1 cellular context compared by ENCODE assay signal in the genomic region with DNA sequence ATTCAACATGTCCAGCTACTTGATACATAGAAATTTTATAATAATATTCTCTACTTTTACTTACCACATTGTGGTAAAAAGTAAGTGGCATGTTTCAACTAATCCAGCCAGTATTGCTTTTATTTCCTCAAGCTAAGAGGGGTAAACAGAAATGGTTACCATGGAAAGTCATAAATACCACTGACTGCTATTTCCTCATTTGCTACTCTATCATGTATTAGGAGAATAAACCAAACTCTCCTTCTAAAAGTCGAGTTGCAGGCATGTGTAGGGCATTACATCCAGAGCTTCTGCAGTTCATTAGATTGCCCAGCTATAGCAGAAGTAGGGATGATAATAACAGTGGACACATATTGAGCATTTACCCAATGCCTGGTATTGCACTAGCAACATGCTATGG.
TF ChIP-seq lines count a peak whose summit lies in the region.

No MANE protein-coding gene starts in this region.

TF ChIP-seq in SK-N-SH treated with all-trans-retinoic acid at 6 μM for 48 hours, 23 proteins besides CTCF, POLR2A, EP300 and RAD21 (continued from another document):
- TF ChIP-seq BACH2 (CRISPR knock-in tag; IDR thresholded peaks at IDR 0.05; ENCODE audit: borderline replicate concordance) (no peak), ZNF70 (CRISPR knock-in tag; IDR thresholded peaks at IDR 0.05) (no peak), ZFP3 (CRISPR knock-in tag; IDR thresholded peaks at IDR 0.05) (no peak), TCF4 (CRISPR knock-in tag; IDR thresholded peaks at IDR 0.05; ENCODE audit: borderline replicate concordance) (no peak), GLIS3 (CRISPR knock-in tag; IDR thresholded peaks at IDR 0.05) (no peak), TOX (CRISPR knock-in tag; IDR thresholded peaks at IDR 0.05; ENCODE audit: borderline replicate concordance) (no peak), RARB (CRISPR knock-in tag; IDR thresholded peaks at IDR 0.05) (no peak), PPARA (CRISPR knock-in tag; IDR thresholded peaks at IDR 0.05; ENCODE audit: borderline replicate concordance) (no peak), OSR1 (CRISPR knock-in tag; IDR thresholded peaks at IDR 0.05) (no peak)
- TF ChIP-seq, protein P1, sequence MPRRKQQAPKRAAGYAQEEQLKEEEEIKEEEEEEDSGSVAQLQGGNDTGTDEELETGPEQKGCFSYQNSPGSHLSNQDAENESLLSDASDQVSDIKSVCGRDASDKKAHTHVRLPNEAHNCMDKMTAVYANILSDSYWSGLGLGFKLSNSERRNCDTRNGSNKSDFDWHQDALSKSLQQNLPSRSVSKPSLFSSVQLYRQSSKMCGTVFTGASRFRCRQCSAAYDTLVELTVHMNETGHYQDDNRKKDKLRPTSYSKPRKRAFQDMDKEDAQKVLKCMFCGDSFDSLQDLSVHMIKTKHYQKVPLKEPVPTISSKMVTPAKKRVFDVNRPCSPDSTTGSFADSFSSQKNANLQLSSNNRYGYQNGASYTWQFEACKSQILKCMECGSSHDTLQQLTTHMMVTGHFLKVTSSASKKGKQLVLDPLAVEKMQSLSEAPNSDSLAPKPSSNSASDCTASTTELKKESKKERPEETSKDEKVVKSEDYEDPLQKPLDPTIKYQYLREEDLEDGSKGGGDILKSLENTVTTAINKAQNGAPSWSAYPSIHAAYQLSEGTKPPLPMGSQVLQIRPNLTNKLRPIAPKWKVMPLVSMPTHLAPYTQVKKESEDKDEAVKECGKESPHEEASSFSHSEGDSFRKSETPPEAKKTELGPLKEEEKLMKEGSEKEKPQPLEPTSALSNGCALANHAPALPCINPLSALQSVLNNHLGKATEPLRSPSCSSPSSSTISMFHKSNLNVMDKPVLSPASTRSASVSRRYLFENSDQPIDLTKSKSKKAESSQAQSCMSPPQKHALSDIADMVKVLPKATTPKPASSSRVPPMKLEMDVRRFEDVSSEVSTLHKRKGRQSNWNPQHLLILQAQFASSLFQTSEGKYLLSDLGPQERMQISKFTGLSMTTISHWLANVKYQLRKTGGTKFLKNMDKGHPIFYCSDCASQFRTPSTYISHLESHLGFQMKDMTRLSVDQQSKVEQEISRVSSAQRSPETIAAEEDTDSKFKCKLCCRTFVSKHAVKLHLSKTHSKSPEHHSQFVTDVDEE (CRISPR knock-in tag; IDR thresholded peaks at IDR 0.05): no peak
- TF ChIP-seq, protein P2, sequence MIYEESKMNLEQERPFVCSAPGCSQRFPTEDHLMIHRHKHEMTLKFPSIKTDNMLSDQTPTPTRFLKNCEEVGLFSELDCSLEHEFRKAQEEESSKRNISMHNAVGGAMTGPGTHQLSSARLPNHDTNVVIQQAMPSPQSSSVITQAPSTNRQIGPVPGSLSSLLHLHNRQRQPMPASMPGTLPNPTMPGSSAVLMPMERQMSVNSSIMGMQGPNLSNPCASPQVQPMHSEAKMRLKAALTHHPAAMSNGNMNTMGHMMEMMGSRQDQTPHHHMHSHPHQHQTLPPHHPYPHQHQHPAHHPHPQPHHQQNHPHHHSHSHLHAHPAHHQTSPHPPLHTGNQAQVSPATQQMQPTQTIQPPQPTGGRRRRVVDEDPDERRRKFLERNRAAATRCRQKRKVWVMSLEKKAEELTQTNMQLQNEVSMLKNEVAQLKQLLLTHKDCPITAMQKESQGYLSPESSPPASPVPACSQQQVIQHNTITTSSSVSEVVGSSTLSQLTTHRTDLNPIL (CRISPR knock-in tag; IDR thresholded peaks at IDR 0.05; ENCODE audit: low read depth): no peak
- TF ChIP-seq, protein P3, sequence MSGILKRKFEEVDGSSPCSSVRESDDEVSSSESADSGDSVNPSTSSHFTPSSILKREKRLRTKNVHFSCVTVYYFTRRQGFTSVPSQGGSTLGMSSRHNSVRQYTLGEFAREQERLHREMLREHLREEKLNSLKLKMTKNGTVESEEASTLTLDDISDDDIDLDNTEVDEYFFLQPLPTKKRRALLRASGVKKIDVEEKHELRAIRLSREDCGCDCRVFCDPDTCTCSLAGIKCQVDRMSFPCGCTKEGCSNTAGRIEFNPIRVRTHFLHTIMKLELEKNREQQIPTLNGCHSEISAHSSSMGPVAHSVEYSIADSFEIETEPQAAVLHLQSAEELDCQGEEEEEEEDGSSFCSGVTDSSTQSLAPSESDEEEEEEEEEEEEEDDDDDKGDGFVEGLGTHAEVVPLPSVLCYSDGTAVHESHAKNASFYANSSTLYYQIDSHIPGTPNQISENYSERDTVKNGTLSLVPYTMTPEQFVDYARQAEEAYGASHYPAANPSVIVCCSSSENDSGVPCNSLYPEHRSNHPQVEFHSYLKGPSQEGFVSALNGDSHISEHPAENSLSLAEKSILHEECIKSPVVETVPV (CRISPR knock-in tag; IDR thresholded peaks at IDR 0.05): no peak
